1 cellular context compared by ENCODE assay signal in the genomic region with DNA sequence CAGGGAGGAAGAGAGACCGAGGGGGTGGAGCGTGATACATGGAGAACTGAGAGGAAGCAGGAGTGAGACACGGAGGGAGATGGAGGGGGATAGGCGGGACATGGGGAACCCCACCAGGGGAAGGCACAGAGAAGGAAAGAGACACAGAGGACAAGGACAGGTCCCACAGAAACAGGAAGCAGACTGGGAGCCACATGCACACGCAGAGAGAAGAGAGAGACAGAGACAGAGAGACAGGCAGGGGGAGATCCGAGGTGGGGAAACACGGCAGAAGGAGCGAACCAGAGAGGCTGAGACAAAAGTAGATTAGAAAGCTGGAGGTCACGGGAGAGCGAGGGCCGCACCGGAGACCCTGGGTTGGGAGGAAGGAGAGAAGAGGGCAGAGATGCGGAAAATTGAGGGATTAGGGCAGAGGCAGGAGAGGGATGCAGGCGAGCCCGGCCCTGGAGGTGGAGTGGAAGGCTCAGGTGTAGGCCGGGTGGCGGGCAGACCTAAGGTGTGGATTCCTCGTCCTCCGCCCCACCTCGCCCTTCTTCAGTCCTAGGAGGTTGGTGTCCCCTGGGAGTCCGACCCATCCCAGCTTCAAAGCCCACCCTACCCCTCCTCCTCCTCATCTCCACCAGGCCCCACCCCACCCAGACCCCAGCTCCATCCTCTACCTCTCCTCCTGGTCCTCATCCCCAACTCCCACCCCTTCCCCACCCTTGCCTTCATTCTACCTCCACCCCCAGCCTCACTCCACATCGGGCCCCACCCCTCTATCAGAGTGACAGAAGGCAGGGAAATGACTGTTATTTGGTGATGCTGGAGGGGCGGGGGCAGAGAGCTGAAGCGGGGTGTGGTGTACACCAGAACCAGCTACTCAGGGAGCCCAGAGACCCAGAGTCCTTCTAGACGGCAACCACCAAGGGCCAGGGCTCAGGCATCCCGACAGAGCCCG.
A peak's percentile ranks its signal among the peaks of the same experiment; 100 is the strongest.
TF ChIP-seq lines count a peak whose summit lies in the region.

No MANE protein-coding gene starts in this region.

TF ChIP-seq in GM12878, 131 proteins besides CTCF, POLR2A, EP300 and RAD21:
- TF ChIP-seq NBN (IDR thresholded peaks at IDR 0.05) (0 out of 2 replicates have a peak, but pooled peaks have one; percentile 28), PAX5 (IDR thresholded peaks at IDR 0.05; ENCODE audit: borderline replicate concordance, low read depth, low read length) (no peak), RBBP5 (conservative IDR thresholded peaks at IDR 0.05) (no peak), ZNF622 (IDR thresholded peaks at IDR 0.05) (no peak), HDGF (IDR thresholded peaks at IDR 0.05) (0 out of 2 replicates have a peak, but pooled peaks have one; percentile 14), MTA3 (IDR thresholded peaks at IDR 0.05; ENCODE audit: borderline replicate concordance, low read length) (no peak)
